ENCODE assay signal across 15 cellular contexts in the genomic region with DNA sequence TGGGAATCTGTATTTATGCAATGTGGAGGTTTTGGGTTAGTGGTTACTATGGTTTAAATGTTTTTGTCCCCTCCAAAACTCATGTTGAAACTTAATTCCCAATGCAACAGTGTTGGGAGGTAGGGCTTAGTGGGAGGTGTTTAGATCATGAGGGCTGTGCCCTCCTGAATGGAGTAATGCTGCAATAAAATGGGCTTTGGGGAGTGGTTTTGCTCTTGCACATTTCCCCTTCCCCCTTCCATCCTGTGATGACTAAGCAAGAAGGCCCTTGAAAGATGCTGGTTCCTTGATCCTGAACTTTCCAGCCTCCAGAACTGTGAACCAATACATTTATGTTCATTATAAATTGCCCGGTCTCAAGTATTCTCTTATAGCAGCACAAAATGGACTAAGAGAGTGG. TPM values are rescaled to one million over a fixed set of nuclear protein-coding genes. Genes with fewer than 3 reads are reported as not detected.
DNase-seq lines count a peak whose midpoint lies in the region; ATAC-seq, FAIRE-seq and TF ChIP-seq lines count a peak whose summit lies in the region.
"Had no signal": no experiment of that assay in that cellular context is flagged by ENCODE, and none has a peak within 500 bp of the region (broad histone marks: within the 10 kb centered on the region; RNA-seq: fewer than 3 reads in every experiment).

No MANE protein-coding gene starts in this region.

- H3K9me3 ChIP-seq in DND-41 (ENCODE audit: insufficient read depth, low read length, severe bottlenecking): no peaks in the 10 kb centered on the region
- no peaks in the 10 kb centered on the region for H3K9me3 ChIP-seq in SK-N-MC (ENCODE audit: low read depth, low read length)
- H3K9me3 ChIP-seq in small intestine (ENCODE audit: control insufficient read depth, low read depth): no peaks in the 10 kb centered on the region

- H3K4me1 ChIP-seq in DND-41 (ENCODE audit: insufficient read depth, low read length) (0 out of 2 replicates have a peak, but pooled peaks cover 6% of the 10 kb centered on the region), small intestine (ENCODE audit: control insufficient read depth in 2 of 2, insufficient read depth in 1 of 2, low read depth in 1 of 2, low read length in 1 of 2) (no peaks in the 10 kb centered on the region)

- H3K79me2 ChIP-seq in DND-41 (ENCODE audit: insufficient read depth, low read length): no peaks in the 10 kb centered on the region

- no peak for FAIRE-seq in small intestine (lab: Jason Lieb, UNC)

- H2AFZ ChIP-seq in DND-41 (ENCODE audit: low read depth, low read length): no peak overlapping the region

- H3K27me3 ChIP-seq in DND-41 (ENCODE audit: insufficient read depth, low read length, poor library complexity): peaks cover 3% of the 10 kb centered on the region
- no peaks in the 10 kb centered on the region for H3K27me3 ChIP-seq in small intestine (ENCODE audit: control insufficient read depth in 2 of 2, insufficient read depth in 2 of 2, low read length in 2 of 2)

- 87 to 97% (median 94%) methylated on average over 1 of the region's 1 CpG for WGBS in small intestine, 3 donors

- DNase-seq in DND-41 (no peak), LHCN-M2 (ENCODE audit: low read depth) (peak; percentile 45), SK-N-MC (ENCODE audit: low read depth, low spot score) (peak; percentile 50), iris pigment epithelial cell (ENCODE audit: low read depth) (peak; percentile 87), small intestine (no peak), medulla oblongata (ENCODE audit: extremely low spot score) (no peak)
- DNase-seq: hypothalamus, naive B cell, NCI-H526 treated with DMSO at 0.1 percent for 48 hours had no signal

- H3K9ac ChIP-seq in DND-41 (ENCODE audit: low read depth, low read length) (no peak overlapping the region), SK-N-MC (ENCODE audit: insufficient read length) (no peak overlapping the region)

- no peaks in the 10 kb centered on the region for H4K20me1 ChIP-seq in DND-41 (ENCODE audit: insufficient read depth, low read length)

- no peak for TF ChIP-seq CTCF in DND-41 (IDR thresholded peaks at IDR 0.05; ENCODE audit: borderline replicate concordance, extremely low read depth, low read length, poor library complexity, severe bottlenecking)

- H3K27ac ChIP-seq in DND-41 (ENCODE audit: low read length): no peak overlapping the region
- H3K27ac ChIP-seq in SK-N-MC: peak overlapping the region; percentile 74
- no peak overlapping the region for H3K27ac ChIP-seq in small intestine (ENCODE audit: low read depth in 1 of 2, low read length in 1 of 2)
- H3K27ac ChIP-seq: VCaP had no signal

- no peak overlapping the region for H3K4me2 ChIP-seq in DND-41 (ENCODE audit: insufficient read depth, low read length)

- H3K36me3 ChIP-seq in DND-41 (ENCODE audit: insufficient read depth, low read length) (no peaks in the 10 kb centered on the region), SK-N-MC (ENCODE audit: insufficient read depth, low read length) (no peaks in the 10 kb centered on the region), small intestine (ENCODE audit: control insufficient read depth in 2 of 2, insufficient read depth in 2 of 2, low read length in 2 of 2) (no peaks in the 10 kb centered on the region)

- ATAC-seq in DND-41 (ENCODE audit: insufficient read depth, low read depth) (peak; percentile 72), HG02678 (IDR thresholded peaks at IDR 0.05; ENCODE audit: unreplicated experiment) (no peak), GM19351 (IDR thresholded peaks at IDR 0.05; ENCODE audit: unreplicated experiment) (no peak)

- no peak overlapping the region for H3K4me3 ChIP-seq in DND-41 (ENCODE audit: low read depth in 1 of 2, low read length in 2 of 2)
- peak overlapping the region; percentile 18; the same call in 1 of the 2 replicates for H3K4me3 ChIP-seq in SK-N-MC
- H3K4me3 ChIP-seq in small intestine (ENCODE audit: low read depth in 1 of 2, low read length in 2 of 2): no peak overlapping the region

RNA-seq across cellular contexts. Expression of gene RFC4, which starts 9.2 kb away (rescaled TPM):
- total RNA-seq in LHCN-M2 (2014; rRNA removed): 59.6 and 78.2 TPM in 2 replicates
- polyA plus RNA-seq in LHCN-M2 (2012): 20.7 TPM
- polyA plus RNA-seq in small intestine: 10 to 100 TPM in 1 of 3 donors, 1 to 10 TPM in 2; 9.2 to 31.8 (median 9.2) TPM

RNA-seq across cellular contexts. Expression of gene ADIPOQ, which starts 27.0 kb away (rescaled TPM):
- not detected in 2 replicates for total RNA-seq in LHCN-M2 (2014; rRNA removed)
- polyA plus RNA-seq in LHCN-M2 (2012): not detected
- 10 to 100 TPM in 1 of 3 donors, under 1 TPM in 2; 0.22 to 34.5 (median 0.54) TPM for polyA plus RNA-seq in small intestine
- total RNA-seq: activated T-helper 2 cell treated with anti-CD3 and anti-CD28 coated beads, Interferon-gamma antibody, Interleukin-2, Interleukin-4, amounts not matched to agents 10 μg/mL and 5 μg/mL and 100 μg/mL, durations not matched to agents 14 hours and 24 hours and 36 hours; dermis microvascular lymphatic vessel endothelial cell; G401 had no signal

RNA-seq across cellular contexts. Expression of gene EIF4A2, which starts 32.1 kb away (rescaled TPM):
- 493 and 693 TPM in 2 replicates for total RNA-seq in LHCN-M2 (2014; rRNA removed)
- polyA plus RNA-seq in LHCN-M2 (2012): 235 TPM
- polyA plus RNA-seq in small intestine: 100 to 1,000 TPM; 288 to 461 (median 331) TPM

Comparison
In these comparisons a context has a peak if more than half of its experiments do, and no peak if none do; other contexts are left out.
1. DNase-seq: peak in LHCN-M2 (single experiment), SK-N-MC (single experiment) and iris pigment epithelial cell (single experiment); none in DND-41 (single experiment), small intestine (single experiment) and medulla oblongata (single experiment).